ENCODE assay signal across 8 cellular contexts in the genomic region with DNA sequence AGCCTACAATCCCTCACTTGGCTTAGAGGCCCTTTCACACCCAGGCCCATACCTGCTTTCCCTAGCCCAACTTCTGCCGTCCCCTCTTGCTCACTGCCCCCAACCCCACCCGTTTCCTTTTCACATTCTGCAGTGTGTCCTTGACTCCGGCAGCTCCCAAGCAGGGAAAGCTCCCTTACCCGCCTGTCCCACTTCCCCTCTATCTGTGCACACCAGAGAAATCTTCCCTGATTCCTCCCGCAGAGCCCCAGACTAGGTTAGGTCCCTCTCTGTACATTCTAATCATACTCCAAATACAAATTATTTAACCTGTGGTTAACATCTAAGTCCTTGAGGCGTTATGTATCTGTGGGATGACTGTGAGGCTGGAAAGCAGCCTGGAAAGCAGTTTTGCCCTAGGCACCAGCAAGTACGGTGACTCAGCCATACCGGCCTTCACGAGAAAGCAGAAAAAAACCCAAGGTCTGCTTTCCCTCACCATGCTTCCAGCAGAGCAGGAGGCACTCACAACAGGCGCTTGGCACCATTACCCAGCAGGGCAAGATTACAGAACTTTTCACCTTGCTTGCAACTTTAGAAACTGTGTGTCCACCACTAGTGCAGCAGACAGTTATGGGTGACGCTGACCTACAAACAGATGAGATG. TPM values are rescaled to one million over a fixed set of nuclear protein-coding genes. Genes with fewer than 3 reads are reported as not detected.
A peak's percentile ranks its signal among the peaks of the same experiment; 100 is the strongest.
DNase-seq lines count a peak whose midpoint lies in the region; ATAC-seq and TF ChIP-seq lines count a peak whose summit lies in the region.

No MANE protein-coding gene starts in this region.

- ATAC-seq in GM21515 (IDR thresholded peaks at IDR 0.05; ENCODE audit: unreplicated experiment) = no peak
- no peak for ATAC-seq in naive thymus-derived CD4-positive, alpha-beta T cell

- CTCF ChIA-PET in naive thymus-derived CD4-positive, alpha-beta T cell (lab: Charles Lee) = interaction anchor here (0.5 kb wide), 1 partner anchor 8 kb away, joined by 3 read pairs; no protein-coding TSS in a partner anchor

- no peak overlapping the region for H3K27ac ChIP-seq in naive thymus-derived CD4-positive, alpha-beta T cell (ENCODE audit: low read depth, low read length)

- TF ChIP-seq CTCF in epithelial cell of proximal tubule (conservative IDR thresholded peaks at IDR 0.05; ENCODE audit: low read depth, low read length) = no peak
- no peak for TF ChIP-seq CTCF in osteocyte (IDR thresholded peaks at IDR 0.05)

- H3K27me3 ChIP-seq in naive thymus-derived CD4-positive, alpha-beta T cell (ENCODE audit: control insufficient read depth in 2 of 2, insufficient read depth in 2 of 2, low read length in 2 of 2) = no peaks in the 10 kb centered on the region

- peaks cover under 1 to 35% of the 10 kb centered on the region in 2 donors for H3K4me1 ChIP-seq in naive thymus-derived CD4-positive, alpha-beta T cell (ENCODE audit: control insufficient read depth in 2 of 2, insufficient read depth in 2 of 2, low read length in 2 of 2)

- peak overlapping the region; percentile 91 for H3K27ac Mint-ChIP-seq in osteocyte (ENCODE audit: unreplicated experiment)
- no peak overlapping the region for H3K27ac Mint-ChIP-seq in activated CD4-positive, alpha-beta T cell treated with anti-CD3 and anti-CD28 coated beads, Interleukin-2, amount 10 ng/mL, durations not matched to agents 24 days and 14 days
- H3K27ac Mint-ChIP-seq in naive thymus-derived CD4-positive, alpha-beta T cell = peak overlapping the region in 4 of 9 donors; percentile 57 to 92 (median 75)

- H3K4me1 Mint-ChIP-seq in osteocyte (ENCODE audit: unreplicated experiment) = peaks cover 64% of the 10 kb centered on the region
- peaks cover 57% of the 10 kb centered on the region for H3K4me1 Mint-ChIP-seq in activated CD4-positive, alpha-beta T cell treated with anti-CD3 and anti-CD28 coated beads, Interleukin-2, amount 10 ng/mL, durations not matched to agents 24 days and 14 days
- peaks cover 45 to 76% (median 71%) of the 10 kb centered on the region in 7 donors for H3K4me1 Mint-ChIP-seq in naive thymus-derived CD4-positive, alpha-beta T cell

- no peak overlapping the region for H3K4me3 ChIP-seq in epithelial cell of proximal tubule (ENCODE audit: low read depth, low read length)
- no peak overlapping the region for H3K4me3 ChIP-seq in naive thymus-derived CD4-positive, alpha-beta T cell (ENCODE audit: low read length)

- no peaks in the 10 kb centered on the region for H3K36me3 ChIP-seq in naive thymus-derived CD4-positive, alpha-beta T cell (ENCODE audit: control insufficient read depth in 2 of 3, insufficient read depth in 3 of 3, low read length in 3 of 3)

- no peaks in the 10 kb centered on the region for H3K9me3 ChIP-seq in naive thymus-derived CD4-positive, alpha-beta T cell (ENCODE audit: control insufficient read depth in 2 of 3, low read length in 3 of 3)

- DNase-seq in COLO829 (ENCODE audit: low spot score) (peak; percentile 89), OCI-M1 (lab: John Stamatoyannopoulos, UW) (peak; percentile 34), epithelial cell of proximal tubule (ENCODE audit: low read depth) (peak; percentile 66), osteocyte (ENCODE audit: extremely low spot score, unreplicated experiment) (peak; percentile 93), NCI-H2227 treated with DMSO at 0.1 percent for 48 hours (lab: John Stamatoyannopoulos, UW) (no peak)
- no peak for DNase-seq in activated CD4-positive, alpha-beta T cell treated with anti-CD3 and anti-CD28 coated beads, Interleukin-2, amount 10 ng/mL, durations not matched to agents 24 days and 14 days
- no peak for DNase-seq in naive thymus-derived CD4-positive, alpha-beta T cell

- H3K4me3 Mint-ChIP-seq in osteocyte (ENCODE audit: unreplicated experiment) = peak overlapping the region; percentile 26
- H3K4me3 Mint-ChIP-seq in activated CD4-positive, alpha-beta T cell treated with anti-CD3 and anti-CD28 coated beads, Interleukin-2, amount 10 ng/mL, durations not matched to agents 24 days and 14 days = no peak overlapping the region
- H3K4me3 Mint-ChIP-seq in naive thymus-derived CD4-positive, alpha-beta T cell = peak overlapping the region in 1 of 10 donors; percentile 47

- intact Hi-C loops in activated CD4-positive, alpha-beta T cell treated with anti-CD3 and anti-CD28 coated beads, Interleukin-2, amount 10 ng/mL, durations not matched to agents 24 days and 14 days (cut with micrococcal nuclease) = no loop called here
- intact Hi-C loops in naive thymus-derived CD4-positive, alpha-beta T cell (cut with micrococcal nuclease) = no loop called here

- POLR2A ChIA-PET in naive thymus-derived CD4-positive, alpha-beta T cell (lab: Charles Lee) = interaction anchor here (1.7 kb wide), 1 partner anchor 13 kb away, joined by 4 read pairs; no protein-coding TSS in a partner anchor

- no peaks in the 10 kb centered on the region for H3K27me3 Mint-ChIP-seq in osteocyte (ENCODE audit: unreplicated experiment)
- H3K27me3 Mint-ChIP-seq in activated CD4-positive, alpha-beta T cell treated with anti-CD3 and anti-CD28 coated beads, Interleukin-2, amount 10 ng/mL, durations not matched to agents 24 days and 14 days = no peaks in the 10 kb centered on the region
- H3K27me3 Mint-ChIP-seq in naive thymus-derived CD4-positive, alpha-beta T cell = no peaks in the 10 kb centered on the region

- H3K36me3 Mint-ChIP-seq in osteocyte (ENCODE audit: unreplicated experiment) = no peaks in the 10 kb centered on the region
- H3K36me3 Mint-ChIP-seq in activated CD4-positive, alpha-beta T cell treated with anti-CD3 and anti-CD28 coated beads, Interleukin-2, amount 10 ng/mL, durations not matched to agents 24 days and 14 days (ENCODE audit: low read depth) = peaks cover 34% of the 10 kb centered on the region
- peaks cover 0 to 19% (median 4%) of the 10 kb centered on the region in 5 donors for H3K36me3 Mint-ChIP-seq in naive thymus-derived CD4-positive, alpha-beta T cell

- H3K9me3 Mint-ChIP-seq in osteocyte (ENCODE audit: unreplicated experiment) = no peaks in the 10 kb centered on the region
- no peaks in the 10 kb centered on the region for H3K9me3 Mint-ChIP-seq in activated CD4-positive, alpha-beta T cell treated with anti-CD3 and anti-CD28 coated beads, Interleukin-2, amount 10 ng/mL, durations not matched to agents 24 days and 14 days
- no peaks in the 10 kb centered on the region for H3K9me3 Mint-ChIP-seq in naive thymus-derived CD4-positive, alpha-beta T cell

RNA-seq across cellular contexts. Expression of a gene that starts 22.3 kb away (rescaled TPM):
- 55.9 and 101 TPM in 2 replicates for total RNA-seq in epithelial cell of proximal tubule
- total RNA-seq in osteocyte = 88.8 and 89.4 TPM in 2 replicates
- total RNA-seq in activated CD4-positive, alpha-beta T cell treated with anti-CD3 and anti-CD28 coated beads, Interleukin-2, amount 10 ng/mL, durations not matched to agents 24 days and 14 days = 122 and 126 TPM in 2 replicates
- 100 to 1,000 TPM in 1 of 5 experiments, 10 to 100 TPM in 4; 49.7 to 124 (median 71.3) TPM for total RNA-seq in naive thymus-derived CD4-positive, alpha-beta T cell
- polyA plus RNA-seq in naive thymus-derived CD4-positive, alpha-beta T cell = 10 to 100 TPM; 40.9 to 52.5 TPM

Comparison
In these comparisons a context has a peak if more than half of its experiments do, and no peak if none do; other contexts are left out.
1. DNase-seq: peak in COLO829 (single experiment), OCI-M1 (single experiment), epithelial cell of proximal tubule (single experiment) and osteocyte (single experiment); none in NCI-H2227 treated with DMSO at 0.1 percent for 48 hours (single experiment), activated CD4-positive, alpha-beta T cell treated with anti-CD3 and anti-CD28 coated beads, Interleukin-2, amount 10 ng/mL, durations not matched to agents 24 days and 14 days (single experiment) and naive thymus-derived CD4-positive, alpha-beta T cell (0 of 9).